8 cellular contexts compared by ENCODE assay signal in genomic region chr3:46935989-46936620, GRCh38. TPM values are rescaled to one million over a fixed set of nuclear protein-coding genes. Genes with fewer than 3 reads are reported as not detected.
DNase-seq lines count a peak whose midpoint lies in the region; ATAC-seq and TF ChIP-seq lines count a peak whose summit lies in the region.

No MANE protein-coding gene starts in this region.

- peaks cover 0 to 9% of the 10 kb centered on the region in 2 donors for H3K36me3 Mint-ChIP-seq in activated naive CD4-positive, alpha-beta T cell treated with anti-CD3 and anti-CD28 coated beads, Interleukin-2, amount 50 U/mL, for 72 hours

- H3K27ac ChIP-seq in adrenal gland (peak overlapping the region; percentile 70 to 96 (median 87)), lung (ENCODE audit: low read depth in 1 of 2, low read length in 1 of 2) (peak overlapping the region; percentile 72 to 87), tibial nerve (peak overlapping the region in 3 of 4 donors; percentile 37 to 89 (median 69))

- H3K9me3 Mint-ChIP-seq in activated naive CD4-positive, alpha-beta T cell treated with anti-CD3 and anti-CD28 coated beads, Interleukin-2, amount 50 U/mL, for 72 hours = no peaks in the 10 kb centered on the region

- TF ChIP-seq POLR2A in adrenal gland (IDR thresholded peaks at IDR 0.05) (no peak), tibial nerve (IDR thresholded peaks at IDR 0.05) (no peak)

- DNase-seq in activated naive CD4-positive, alpha-beta T cell treated with anti-CD3 and anti-CD28 coated beads, Interleukin-2, amount 50 U/mL, for 72 hours (ENCODE audit: low spot score in 2 of 2) = no peak
- DNase-seq in activated naive CD4-positive, alpha-beta T cell (lab: John Stamatoyannopoulos, UW) = no peak
- peak in 2 of 7 donors; percentile 10 to 19 for DNase-seq in adrenal gland
- DNase-seq in lung (ENCODE audit: low spot score) = no peak
- no peak for DNase-seq in tibial nerve (ENCODE audit: low spot score in 2 of 2)
- no peak for DNase-seq in DMS53 treated with DMSO at 0.1 percent for 48 hours (lab: John Stamatoyannopoulos, UW; ENCODE audit: unreplicated experiment)

- H3K27ac Mint-ChIP-seq in activated naive CD4-positive, alpha-beta T cell treated with anti-CD3 and anti-CD28 coated beads, Interleukin-2, amount 50 U/mL, for 72 hours = peak overlapping the region; percentile 19 to 92

- TF ChIP-seq CTCF in adrenal gland (IDR thresholded peaks at IDR 0.05) (no peak), lung (IDR thresholded peaks at IDR 0.05; ENCODE audit: control extremely low read depth, extremely low read depth) (no peak), tibial nerve (IDR thresholded peaks at IDR 0.05) (no peak)

- no peak for ATAC-seq in activated naive CD4-positive, alpha-beta T cell treated with anti-CD3 and anti-CD28 coated beads, Interleukin-2, amount 50 U/mL, for 72 hours
- no peak for ATAC-seq in lung (ENCODE audit: insufficient read depth, low FRiP score)
- no peak for ATAC-seq in HG02798 (IDR thresholded peaks at IDR 0.05; ENCODE audit: poor library complexity, unreplicated experiment)
- no peak for ATAC-seq in HG02970 (IDR thresholded peaks at IDR 0.05; ENCODE audit: low FRiP score, unreplicated experiment)

- intact Hi-C loops in adrenal gland (cut with DNase I) = no loop called here

- H3K4me3 ChIP-seq in adrenal gland = no peak overlapping the region
- H3K4me3 ChIP-seq in lung = no peak overlapping the region
- no peak overlapping the region for H3K4me3 ChIP-seq in tibial nerve

- peak in 1 of 2 donors; percentile 39 for TF ChIP-seq EP300 in tibial nerve (IDR thresholded peaks at IDR 0.05)

- H3K36me3 ChIP-seq in adrenal gland (replicated peaks in 1 of 2) (peaks cover 0 to 26% of the 10 kb centered on the region in 2 donors), lung (ENCODE audit: control insufficient read depth in 2 of 2, insufficient read depth in 2 of 2, low read length in 2 of 2) (peaks cover 0 to 23% of the 10 kb centered on the region in 2 donors), tibial nerve (peaks cover 0 to 44% (median 0%) of the 10 kb centered on the region in 3 donors)

- no peaks in the 10 kb centered on the region for H3K9me3 ChIP-seq in adrenal gland (replicated peaks in 1 of 3)
- no peaks in the 10 kb centered on the region for H3K9me3 ChIP-seq in lung (ENCODE audit: control insufficient read depth in 2 of 2, insufficient read depth in 1 of 2, low read length in 1 of 2)
- H3K9me3 ChIP-seq in tibial nerve = no peaks in the 10 kb centered on the region

- 59 to 78% (median 73%) methylated on average over 8 of the region's 8 CpGs for WGBS in adrenal gland, 4 donors
- 50 to 61% methylated on average over 8 of the region's 8 CpGs for WGBS in lung, 2 donors
- 75 to 77% methylated on average over 8 of the region's 8 CpGs for WGBS in tibial nerve, 2 donors

- peaks cover 48 to 73% of the 10 kb centered on the region in 2 donors for H3K4me1 ChIP-seq in adrenal gland (replicated peaks in 1 of 2)
- peaks cover 53 to 60% of the 10 kb centered on the region in 2 donors for H3K4me1 ChIP-seq in lung (ENCODE audit: control insufficient read depth in 2 of 2, insufficient read depth in 2 of 2, low read length in 2 of 2)
- H3K4me1 ChIP-seq in tibial nerve = peaks cover 4 to 75% (median 60%) of the 10 kb centered on the region in 4 donors

- H3K27me3 ChIP-seq in adrenal gland = no peaks in the 10 kb centered on the region
- no peaks in the 10 kb centered on the region for H3K27me3 ChIP-seq in lung (ENCODE audit: control insufficient read depth, insufficient read depth)
- no peaks in the 10 kb centered on the region for H3K27me3 ChIP-seq in tibial nerve

RNA-seq across cellular contexts. Expression of gene CCDC12, which starts 40.4 kb away (rescaled TPM):
- 10 to 100 TPM; 49.3 to 55.2 TPM for total RNA-seq in activated naive CD4-positive, alpha-beta T cell treated with anti-CD3 and anti-CD28 coated beads, Interleukin-2, amount 50 U/mL, for 72 hours
- 10 to 100 TPM; 33.2 to 77.0 (median 65.9) TPM for total RNA-seq in adrenal gland
- polyA plus RNA-seq in adrenal gland = 100 to 1,000 TPM in 2 of 3 donors, 10 to 100 TPM in 1; 72.0 to 145 (median 122) TPM
- total RNA-seq in lung = 10 to 100 TPM; 34.2 to 64.9 TPM
- polyA plus RNA-seq in lung = 100 to 1,000 TPM in 1 of 2 donors, 10 to 100 TPM in 1; 75.2 to 129 TPM
- total RNA-seq in tibial nerve = 10 to 100 TPM; 36.9 to 59.4 (median 50.2) TPM

RNA-seq across cellular contexts. Expression of gene NBEAL2, which starts 43.4 kb away (rescaled TPM):
- total RNA-seq in activated naive CD4-positive, alpha-beta T cell treated with anti-CD3 and anti-CD28 coated beads, Interleukin-2, amount 50 U/mL, for 72 hours = 100 to 1,000 TPM in 1 of 2 donors, 10 to 100 TPM in 1; 75.7 to 122 TPM
- 10 to 100 TPM; 17.5 to 47.1 (median 29.0) TPM for total RNA-seq in adrenal gland
- polyA plus RNA-seq in adrenal gland = 100 to 1,000 TPM in 1 of 3 donors, 10 to 100 TPM in 2; 20.8 to 154 (median 71.6) TPM
- 100 to 1,000 TPM in 1 of 2 donors, 10 to 100 TPM in 1; 64.4 to 167 TPM for total RNA-seq in lung
- polyA plus RNA-seq in lung = 100 to 1,000 TPM; 105 to 191 TPM
- 10 to 100 TPM; 25.3 to 92.1 (median 26.6) TPM for total RNA-seq in tibial nerve

RNA-seq across cellular contexts. Expression of gene PTH1R, which starts 58.6 kb away (rescaled TPM):
- not detected for total RNA-seq in activated naive CD4-positive, alpha-beta T cell treated with anti-CD3 and anti-CD28 coated beads, Interleukin-2, amount 50 U/mL, for 72 hours
- 100 to 1,000 TPM in 2 of 8 donors, 10 to 100 TPM in 6; 10.0 to 117 (median 47.5) TPM for total RNA-seq in adrenal gland
- 1,000 to 10,000 TPM in 1 of 3 donors, 100 to 1,000 TPM in 1, 10 to 100 TPM in 1; 10.4 to 1,399 (median 244) TPM for polyA plus RNA-seq in adrenal gland
- 10 to 100 TPM; 14.7 to 25.1 TPM for total RNA-seq in lung
- polyA plus RNA-seq in lung = 10 to 100 TPM; 11.2 to 29.7 TPM
- total RNA-seq in tibial nerve = 10 to 100 TPM in 3 of 4 donors, 1 to 10 TPM in 1; 8.1 to 14.3 (median 13.6) TPM

Comparison
In these comparisons a context has a peak if more than half of its experiments do, and no peak if none do; other contexts are left out.
1. RNA of gene PTH1R, which starts 58.6 kb away (total RNA-seq): 10.0 to 117 TPM in adrenal gland, 14.7 to 25.1 TPM in lung and 8.1 to 14.3 TPM in tibial nerve; not detected in activated naive CD4-positive, alpha-beta T cell treated with anti-CD3 and anti-CD28 coated beads, Interleukin-2, amount 50 U/mL, for 72 hours; every median in the first group is over 4 times any median in the second.
2. Peak in every context shown above with its lines, with median percentiles within 50 percentile points of each other: H3K27ac ChIP-seq.